ENCODE assay signal across 8 cellular contexts in the genomic region with DNA sequence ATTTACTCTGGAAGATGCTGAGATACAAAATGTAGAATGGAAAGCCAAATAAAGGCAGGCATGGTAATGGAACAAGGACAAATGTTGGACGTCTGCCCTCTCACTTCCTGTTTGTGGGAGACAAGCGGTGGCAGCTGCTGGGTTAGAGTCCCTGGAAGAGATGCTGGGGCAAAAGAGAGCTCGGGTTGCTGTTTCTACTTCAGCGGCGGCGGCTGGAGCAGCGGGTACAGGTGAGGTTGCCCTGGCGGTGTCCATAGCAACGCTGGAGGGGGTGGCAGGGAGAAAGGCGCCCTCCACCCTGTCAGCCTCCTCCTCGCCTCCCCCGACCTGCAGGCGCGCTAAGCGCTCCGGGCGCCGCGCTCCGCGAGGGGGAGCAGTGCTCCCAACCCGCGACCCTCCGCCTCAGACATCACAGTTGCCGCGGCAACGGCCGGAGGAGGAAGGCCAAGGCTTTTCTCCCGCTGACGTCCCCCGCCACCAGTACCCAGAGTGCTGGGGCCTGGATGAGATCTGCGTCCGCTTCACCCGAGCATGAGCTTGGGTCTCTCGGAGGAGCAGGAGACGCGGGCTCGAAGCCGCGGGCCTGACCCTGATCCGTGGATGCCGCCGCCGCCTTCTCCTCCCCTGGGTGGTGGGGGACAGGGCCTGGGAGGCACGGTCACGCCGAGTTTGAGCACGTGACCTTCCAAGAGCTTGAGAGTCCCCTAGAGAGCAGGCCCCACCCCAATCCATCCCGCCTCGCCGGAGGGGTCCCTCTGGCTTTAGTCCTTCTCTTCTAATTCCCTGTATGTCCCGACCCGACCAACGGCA.
A peak's percentile ranks its signal among the peaks of the same experiment; 100 is the strongest.
DNase-seq lines count a peak whose midpoint lies in the region; ATAC-seq and TF ChIP-seq lines count a peak whose summit lies in the region.

No MANE protein-coding gene starts in this region.

- H3K9me3 ChIP-seq in adrenal gland (replicated peaks in 1 of 3) = no peaks in the 10 kb centered on the region

- ATAC-seq in HG03378 (IDR thresholded peaks at IDR 0.05; ENCODE audit: unreplicated experiment) = no peak
- ATAC-seq in GM21619 (IDR thresholded peaks at IDR 0.05; ENCODE audit: unreplicated experiment) = no peak
- no peak for ATAC-seq in HG03135 (IDR thresholded peaks at IDR 0.05; ENCODE audit: unreplicated experiment)

- H3K4me3 ChIP-seq in adrenal gland = no peak overlapping the region
- H3K4me3 ChIP-seq in retinal pigment epithelial cell (ENCODE audit: low read length) = peak overlapping the region; percentile 57

- peak in 1 of 2 donors; percentile 62 for TF ChIP-seq POLR2A in adrenal gland (IDR thresholded peaks at IDR 0.05)

- peak overlapping the region in 1 of 5 donors; percentile 72 for H3K27ac ChIP-seq in adrenal gland

- intact Hi-C loops in adrenal gland (cut with DNase I) = no loop called here

- DNase-seq in DMS153 treated with DMSO at 0.1 percent for 48 hours (lab: John Stamatoyannopoulos, UW; ENCODE audit: unreplicated experiment) (peak; percentile 96), NCI-H1092 treated with DMSO at 0.1 percent for 48 hours (lab: John Stamatoyannopoulos, UW) (peak; percentile 100), adrenal gland (peak in 5 of 7 donors; percentile 7 to 82 (median 29)), hippocampal formation (lab: John Stamatoyannopoulos, UW) (peak; percentile 68 to 74), retinal pigment epithelial cell (ENCODE audit: low read depth) (peak; percentile 8)

- no peaks in the 10 kb centered on the region for H3K36me3 ChIP-seq in adrenal gland (replicated peaks in 1 of 2)

- H3K27me3 ChIP-seq in adrenal gland = peaks cover 11% of the 10 kb centered on the region

- no peaks in the 10 kb centered on the region for H3K4me1 ChIP-seq in adrenal gland (replicated peaks in 1 of 2)

- WGBS in adrenal gland, 4 donors = 2 to 5% (median 4%) methylated on average over 5 to 54 of the region's 54 CpGs

- TF ChIP-seq CTCF in adrenal gland (IDR thresholded peaks at IDR 0.05) (no peak), retinal pigment epithelial cell (conservative IDR thresholded peaks at IDR 0.05; ENCODE audit: low read depth, low read length) (peak; percentile 55)

Comparison
In these comparisons a context has a peak if more than half of its experiments do, and no peak if none do; other contexts are left out.
1. DNase-seq: peak in every context shown above with its lines; median percentile 100 in NCI-H1092 treated with DMSO at 0.1 percent for 48 hours; 96 in DMS153 treated with DMSO at 0.1 percent for 48 hours; 71 in hippocampal formation; 29 in adrenal gland; 8 in retinal pigment epithelial cell.